ENCODE assay signal across 1 cellular context in genomic region chr13:32472194-32472621, GRCh38.
TF ChIP-seq lines count a peak whose summit lies in the region.

No MANE protein-coding gene starts in this region.

TF ChIP-seq in GM23338, 12 proteins besides CTCF, POLR2A, EP300 and RAD21 (continued from another document):
- TF ChIP-seq REST (IDR thresholded peaks at IDR 0.05; ENCODE audit: unreplicated experiment) (no peak), ETS1 (IDR thresholded peaks at IDR 0.05) (no peak), EZH2 (IDR thresholded peaks at IDR 0.05; ENCODE audit: low read depth, unreplicated experiment) (no peak)
